ENCODE assay signal across 1 cellular context in the genomic region with DNA sequence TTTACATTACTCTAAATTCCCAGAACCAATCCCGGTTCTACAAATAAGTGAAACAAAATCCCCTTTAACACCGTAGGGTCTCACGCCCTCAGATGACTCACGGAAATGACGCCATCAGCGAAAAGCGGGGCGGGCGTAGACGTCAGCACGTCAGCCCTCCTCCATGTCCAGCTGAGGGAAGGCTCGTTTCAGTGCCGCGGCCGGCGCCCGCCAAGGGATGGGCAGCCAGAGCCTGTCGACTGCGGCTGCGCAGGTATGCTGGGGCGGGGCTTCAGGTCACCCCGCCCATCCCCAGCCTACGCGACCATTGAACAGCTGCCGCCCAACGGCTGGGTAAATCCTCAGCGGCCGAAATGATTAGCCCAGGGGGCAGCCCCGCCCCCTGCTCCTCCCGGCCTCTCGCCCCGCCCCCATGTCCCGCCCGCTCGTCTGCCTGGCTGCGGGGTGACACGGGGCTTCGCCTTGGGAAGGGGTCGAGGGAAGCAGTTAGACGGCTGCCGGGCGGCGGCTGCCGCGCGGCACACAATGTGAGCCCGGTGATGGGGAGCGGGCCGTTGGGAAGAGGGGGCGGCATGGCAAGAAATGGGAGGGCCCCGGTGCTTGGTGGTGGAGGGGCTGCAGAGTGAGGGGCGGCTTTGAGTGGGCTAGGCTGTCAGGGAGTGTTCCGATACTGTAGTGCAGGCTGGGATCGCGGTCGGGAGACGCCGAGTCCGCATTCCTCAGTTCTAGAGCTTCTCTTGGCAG.
TF ChIP-seq lines count a peak whose summit lies in the region.

A gene (plus strand): TSS at position 420 of the 744 bp plus-strand sequence. CDS start 1,510 bp downstream, outside the sequence.

TF ChIP-seq in GM12878, 131 proteins besides CTCF, POLR2A, EP300 and RAD21 (continued from another document and continues in another):
- TF ChIP-seq LARP7 (IDR thresholded peaks at IDR 0.05) (no peak; the same call in 1 of the 2 replicates), GABPA (IDR thresholded peaks at IDR 0.05; ENCODE audit: low read depth) (peak; percentile 69; the same call in 1 of the 2 replicates), FOXM1 (IDR thresholded peaks at IDR 0.05; ENCODE audit: low read depth, low read length) (no peak), EED (IDR thresholded peaks at IDR 0.05; ENCODE audit: low read depth) (no peak), SP1 (IDR thresholded peaks at IDR 0.05; ENCODE audit: low read depth, low read length) (peak; percentile 70), MEF2A (IDR thresholded peaks at IDR 0.05; ENCODE audit: insufficient read depth, low read depth, low read length) (no peak), NR2F1 (conservative IDR thresholded peaks at IDR 0.05) (no peak), SMC3 (IDR thresholded peaks at IDR 0.05; ENCODE audit: borderline replicate concordance, low read length) (no peak), ZNF217 (IDR thresholded peaks at IDR 0.05) (no peak), CREM (IDR thresholded peaks at IDR 0.05; ENCODE audit: low read depth) (peak; percentile 97), POLR2AphosphoS5 (IDR thresholded peaks at IDR 0.05; ENCODE audit: low read length) (no peak; the same call in 1 of the 2 replicates), JUNB (IDR thresholded peaks at IDR 0.05) (0 out of 2 replicates have a peak, but pooled peaks have one; percentile 15), PAX5 (IDR thresholded peaks at IDR 0.05; ENCODE audit: borderline replicate concordance, low read depth, low read length) (no peak), FOXK2 (IDR thresholded peaks at IDR 0.05) (no peak), SMAD5 (IDR thresholded peaks at IDR 0.05; ENCODE audit: low read depth) (no peak), CEBPB (IDR thresholded peaks at IDR 0.05; ENCODE audit: borderline replicate concordance in 1 of 2, low read depth in 2 of 2, low read length in 2 of 2) (no peak), CBX5 (IDR thresholded peaks at IDR 0.05; ENCODE audit: low read depth) (no peak), RAD51 (IDR thresholded peaks at IDR 0.05) (0 out of 2 replicates have a peak, but pooled peaks have one; percentile 62), NBN (IDR thresholded peaks at IDR 0.05) (0 out of 2 replicates have a peak, but pooled peaks have one; percentile 24), RUNX3 (IDR thresholded peaks at IDR 0.05; ENCODE audit: low read length) (no peak), ZNF274 (IDR thresholded peaks at IDR 0.05; ENCODE audit: insufficient read depth, insufficient read length) (no peak), YBX1 (IDR thresholded peaks at IDR 0.05) (no peak), NFIC (IDR thresholded peaks at IDR 0.05; ENCODE audit: low read depth, low read length) (no peak), DPF2 (IDR thresholded peaks at IDR 0.05) (peak; percentile 41; the same call in 1 of the 2 replicates), NRF1 (conservative IDR thresholded peaks at IDR 0.05; ENCODE audit: low read depth, low read length) (peak; percentile 83), SPI1 (IDR thresholded peaks at IDR 0.05; ENCODE audit: borderline replicate concordance, insufficient read depth, low read depth, low read length) (no peak)
- TF ChIP-seq, protein P1, sequence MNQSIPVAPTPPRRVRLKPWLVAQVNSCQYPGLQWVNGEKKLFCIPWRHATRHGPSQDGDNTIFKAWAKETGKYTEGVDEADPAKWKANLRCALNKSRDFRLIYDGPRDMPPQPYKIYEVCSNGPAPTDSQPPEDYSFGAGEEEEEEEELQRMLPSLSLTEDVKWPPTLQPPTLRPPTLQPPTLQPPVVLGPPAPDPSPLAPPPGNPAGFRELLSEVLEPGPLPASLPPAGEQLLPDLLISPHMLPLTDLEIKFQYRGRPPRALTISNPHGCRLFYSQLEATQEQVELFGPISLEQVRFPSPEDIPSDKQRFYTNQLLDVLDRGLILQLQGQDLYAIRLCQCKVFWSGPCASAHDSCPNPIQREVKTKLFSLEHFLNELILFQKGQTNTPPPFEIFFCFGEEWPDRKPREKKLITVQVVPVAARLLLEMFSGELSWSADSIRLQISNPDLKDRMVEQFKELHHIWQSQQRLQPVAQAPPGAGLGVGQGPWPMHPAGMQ (IDR thresholded peaks at IDR 0.05; ENCODE audit: borderline replicate concordance), result no peak
- TF ChIP-seq, protein P2, sequence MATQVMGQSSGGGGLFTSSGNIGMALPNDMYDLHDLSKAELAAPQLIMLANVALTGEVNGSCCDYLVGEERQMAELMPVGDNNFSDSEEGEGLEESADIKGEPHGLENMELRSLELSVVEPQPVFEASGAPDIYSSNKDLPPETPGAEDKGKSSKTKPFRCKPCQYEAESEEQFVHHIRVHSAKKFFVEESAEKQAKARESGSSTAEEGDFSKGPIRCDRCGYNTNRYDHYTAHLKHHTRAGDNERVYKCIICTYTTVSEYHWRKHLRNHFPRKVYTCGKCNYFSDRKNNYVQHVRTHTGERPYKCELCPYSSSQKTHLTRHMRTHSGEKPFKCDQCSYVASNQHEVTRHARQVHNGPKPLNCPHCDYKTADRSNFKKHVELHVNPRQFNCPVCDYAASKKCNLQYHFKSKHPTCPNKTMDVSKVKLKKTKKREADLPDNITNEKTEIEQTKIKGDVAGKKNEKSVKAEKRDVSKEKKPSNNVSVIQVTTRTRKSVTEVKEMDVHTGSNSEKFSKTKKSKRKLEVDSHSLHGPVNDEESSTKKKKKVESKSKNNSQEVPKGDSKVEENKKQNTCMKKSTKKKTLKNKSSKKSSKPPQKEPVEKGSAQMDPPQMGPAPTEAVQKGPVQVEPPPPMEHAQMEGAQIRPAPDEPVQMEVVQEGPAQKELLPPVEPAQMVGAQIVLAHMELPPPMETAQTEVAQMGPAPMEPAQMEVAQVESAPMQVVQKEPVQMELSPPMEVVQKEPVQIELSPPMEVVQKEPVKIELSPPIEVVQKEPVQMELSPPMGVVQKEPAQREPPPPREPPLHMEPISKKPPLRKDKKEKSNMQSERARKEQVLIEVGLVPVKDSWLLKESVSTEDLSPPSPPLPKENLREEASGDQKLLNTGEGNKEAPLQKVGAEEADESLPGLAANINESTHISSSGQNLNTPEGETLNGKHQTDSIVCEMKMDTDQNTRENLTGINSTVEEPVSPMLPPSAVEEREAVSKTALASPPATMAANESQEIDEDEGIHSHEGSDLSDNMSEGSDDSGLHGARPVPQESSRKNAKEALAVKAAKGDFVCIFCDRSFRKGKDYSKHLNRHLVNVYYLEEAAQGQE (IDR thresholded peaks at IDR 0.05; ENCODE audit: low read depth, low read length), result no peak
- TF ChIP-seq, protein P3, sequence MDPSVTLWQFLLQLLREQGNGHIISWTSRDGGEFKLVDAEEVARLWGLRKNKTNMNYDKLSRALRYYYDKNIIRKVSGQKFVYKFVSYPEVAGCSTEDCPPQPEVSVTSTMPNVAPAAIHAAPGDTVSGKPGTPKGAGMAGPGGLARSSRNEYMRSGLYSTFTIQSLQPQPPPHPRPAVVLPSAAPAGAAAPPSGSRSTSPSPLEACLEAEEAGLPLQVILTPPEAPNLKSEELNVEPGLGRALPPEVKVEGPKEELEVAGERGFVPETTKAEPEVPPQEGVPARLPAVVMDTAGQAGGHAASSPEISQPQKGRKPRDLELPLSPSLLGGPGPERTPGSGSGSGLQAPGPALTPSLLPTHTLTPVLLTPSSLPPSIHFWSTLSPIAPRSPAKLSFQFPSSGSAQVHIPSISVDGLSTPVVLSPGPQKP (IDR thresholded peaks at IDR 0.05; ENCODE audit: low read depth, low read length), result 0 out of 2 replicates have a peak, but pooled peaks have one; percentile 16
- TF ChIP-seq, protein P4, sequence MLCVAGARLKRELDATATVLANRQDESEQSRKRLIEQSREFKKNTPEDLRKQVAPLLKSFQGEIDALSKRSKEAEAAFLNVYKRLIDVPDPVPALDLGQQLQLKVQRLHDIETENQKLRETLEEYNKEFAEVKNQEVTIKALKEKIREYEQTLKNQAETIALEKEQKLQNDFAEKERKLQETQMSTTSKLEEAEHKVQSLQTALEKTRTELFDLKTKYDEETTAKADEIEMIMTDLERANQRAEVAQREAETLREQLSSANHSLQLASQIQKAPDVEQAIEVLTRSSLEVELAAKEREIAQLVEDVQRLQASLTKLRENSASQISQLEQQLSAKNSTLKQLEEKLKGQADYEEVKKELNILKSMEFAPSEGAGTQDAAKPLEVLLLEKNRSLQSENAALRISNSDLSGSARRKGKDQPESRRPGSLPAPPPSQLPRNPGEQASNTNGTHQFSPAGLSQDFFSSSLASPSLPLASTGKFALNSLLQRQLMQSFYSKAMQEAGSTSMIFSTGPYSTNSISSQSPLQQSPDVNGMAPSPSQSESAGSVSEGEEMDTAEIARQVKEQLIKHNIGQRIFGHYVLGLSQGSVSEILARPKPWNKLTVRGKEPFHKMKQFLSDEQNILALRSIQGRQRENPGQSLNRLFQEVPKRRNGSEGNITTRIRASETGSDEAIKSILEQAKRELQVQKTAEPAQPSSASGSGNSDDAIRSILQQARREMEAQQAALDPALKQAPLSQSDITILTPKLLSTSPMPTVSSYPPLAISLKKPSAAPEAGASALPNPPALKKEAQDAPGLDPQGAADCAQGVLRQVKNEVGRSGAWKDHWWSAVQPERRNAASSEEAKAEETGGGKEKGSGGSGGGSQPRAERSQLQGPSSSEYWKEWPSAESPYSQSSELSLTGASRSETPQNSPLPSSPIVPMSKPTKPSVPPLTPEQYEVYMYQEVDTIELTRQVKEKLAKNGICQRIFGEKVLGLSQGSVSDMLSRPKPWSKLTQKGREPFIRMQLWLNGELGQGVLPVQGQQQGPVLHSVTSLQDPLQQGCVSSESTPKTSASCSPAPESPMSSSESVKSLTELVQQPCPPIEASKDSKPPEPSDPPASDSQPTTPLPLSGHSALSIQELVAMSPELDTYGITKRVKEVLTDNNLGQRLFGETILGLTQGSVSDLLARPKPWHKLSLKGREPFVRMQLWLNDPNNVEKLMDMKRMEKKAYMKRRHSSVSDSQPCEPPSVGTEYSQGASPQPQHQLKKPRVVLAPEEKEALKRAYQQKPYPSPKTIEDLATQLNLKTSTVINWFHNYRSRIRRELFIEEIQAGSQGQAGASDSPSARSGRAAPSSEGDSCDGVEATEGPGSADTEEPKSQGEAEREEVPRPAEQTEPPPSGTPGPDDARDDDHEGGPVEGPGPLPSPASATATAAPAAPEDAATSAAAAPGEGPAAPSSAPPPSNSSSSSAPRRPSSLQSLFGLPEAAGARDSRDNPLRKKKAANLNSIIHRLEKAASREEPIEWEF (IDR thresholded peaks at IDR 0.05; ENCODE audit: insufficient replicate concordance, low read depth, low read length), result no peak
- TF ChIP-seq, protein P5, sequence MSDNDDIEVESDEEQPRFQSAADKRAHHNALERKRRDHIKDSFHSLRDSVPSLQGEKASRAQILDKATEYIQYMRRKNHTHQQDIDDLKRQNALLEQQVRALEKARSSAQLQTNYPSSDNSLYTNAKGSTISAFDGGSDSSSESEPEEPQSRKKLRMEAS (IDR thresholded peaks at IDR 0.05; ENCODE audit: low read depth, low read length), result 0 out of 2 replicates have a peak, but pooled peaks have one; percentile 36
- TF ChIP-seq, protein P6, sequence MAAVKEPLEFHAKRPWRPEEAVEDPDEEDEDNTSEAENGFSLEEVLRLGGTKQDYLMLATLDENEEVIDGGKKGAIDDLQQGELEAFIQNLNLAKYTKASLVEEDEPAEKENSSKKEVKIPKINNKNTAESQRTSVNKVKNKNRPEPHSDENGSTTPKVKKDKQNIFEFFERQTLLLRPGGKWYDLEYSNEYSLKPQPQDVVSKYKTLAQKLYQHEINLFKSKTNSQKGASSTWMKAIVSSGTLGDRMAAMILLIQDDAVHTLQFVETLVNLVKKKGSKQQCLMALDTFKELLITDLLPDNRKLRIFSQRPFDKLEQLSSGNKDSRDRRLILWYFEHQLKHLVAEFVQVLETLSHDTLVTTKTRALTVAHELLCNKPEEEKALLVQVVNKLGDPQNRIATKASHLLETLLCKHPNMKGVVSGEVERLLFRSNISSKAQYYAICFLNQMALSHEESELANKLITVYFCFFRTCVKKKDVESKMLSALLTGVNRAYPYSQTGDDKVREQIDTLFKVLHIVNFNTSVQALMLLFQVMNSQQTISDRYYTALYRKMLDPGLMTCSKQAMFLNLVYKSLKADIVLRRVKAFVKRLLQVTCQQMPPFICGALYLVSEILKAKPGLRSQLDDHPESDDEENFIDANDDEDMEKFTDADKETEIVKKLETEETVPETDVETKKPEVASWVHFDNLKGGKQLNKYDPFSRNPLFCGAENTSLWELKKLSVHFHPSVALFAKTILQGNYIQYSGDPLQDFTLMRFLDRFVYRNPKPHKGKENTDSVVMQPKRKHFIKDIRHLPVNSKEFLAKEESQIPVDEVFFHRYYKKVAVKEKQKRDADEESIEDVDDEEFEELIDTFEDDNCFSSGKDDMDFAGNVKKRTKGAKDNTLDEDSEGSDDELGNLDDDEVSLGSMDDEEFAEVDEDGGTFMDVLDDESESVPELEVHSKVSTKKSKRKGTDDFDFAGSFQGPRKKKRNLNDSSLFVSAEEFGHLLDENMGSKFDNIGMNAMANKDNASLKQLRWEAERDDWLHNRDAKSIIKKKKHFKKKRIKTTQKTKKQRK (IDR thresholded peaks at IDR 0.05; ENCODE audit: low read depth, low read length), result no peak
- TF ChIP-seq, protein P7, sequence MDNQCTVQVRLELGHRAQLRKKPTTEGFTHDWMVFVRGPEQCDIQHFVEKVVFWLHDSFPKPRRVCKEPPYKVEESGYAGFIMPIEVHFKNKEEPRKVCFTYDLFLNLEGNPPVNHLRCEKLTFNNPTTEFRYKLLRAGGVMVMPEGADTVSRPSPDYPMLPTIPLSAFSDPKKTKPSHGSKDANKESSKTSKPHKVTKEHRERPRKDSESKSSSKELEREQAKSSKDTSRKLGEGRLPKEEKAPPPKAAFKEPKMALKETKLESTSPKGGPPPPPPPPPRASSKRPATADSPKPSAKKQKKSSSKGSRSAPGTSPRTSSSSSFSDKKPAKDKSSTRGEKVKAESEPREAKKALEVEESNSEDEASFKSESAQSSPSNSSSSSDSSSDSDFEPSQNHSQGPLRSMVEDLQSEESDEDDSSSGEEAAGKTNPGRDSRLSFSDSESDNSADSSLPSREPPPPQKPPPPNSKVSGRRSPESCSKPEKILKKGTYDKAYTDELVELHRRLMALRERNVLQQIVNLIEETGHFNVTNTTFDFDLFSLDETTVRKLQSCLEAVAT (IDR thresholded peaks at IDR 0.05), result peak; percentile 43; the same call in 1 of the 2 replicates
- TF ChIP-seq, protein P8, sequence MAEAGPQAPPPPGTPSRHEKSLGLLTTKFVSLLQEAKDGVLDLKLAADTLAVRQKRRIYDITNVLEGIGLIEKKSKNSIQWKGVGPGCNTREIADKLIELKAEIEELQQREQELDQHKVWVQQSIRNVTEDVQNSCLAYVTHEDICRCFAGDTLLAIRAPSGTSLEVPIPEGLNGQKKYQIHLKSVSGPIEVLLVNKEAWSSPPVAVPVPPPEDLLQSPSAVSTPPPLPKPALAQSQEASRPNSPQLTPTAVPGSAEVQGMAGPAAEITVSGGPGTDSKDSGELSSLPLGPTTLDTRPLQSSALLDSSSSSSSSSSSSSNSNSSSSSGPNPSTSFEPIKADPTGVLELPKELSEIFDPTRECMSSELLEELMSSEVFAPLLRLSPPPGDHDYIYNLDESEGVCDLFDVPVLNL (IDR thresholded peaks at IDR 0.05; ENCODE audit: low read depth, low read length), result peak; percentile 65
- TF ChIP-seq, protein P9, sequence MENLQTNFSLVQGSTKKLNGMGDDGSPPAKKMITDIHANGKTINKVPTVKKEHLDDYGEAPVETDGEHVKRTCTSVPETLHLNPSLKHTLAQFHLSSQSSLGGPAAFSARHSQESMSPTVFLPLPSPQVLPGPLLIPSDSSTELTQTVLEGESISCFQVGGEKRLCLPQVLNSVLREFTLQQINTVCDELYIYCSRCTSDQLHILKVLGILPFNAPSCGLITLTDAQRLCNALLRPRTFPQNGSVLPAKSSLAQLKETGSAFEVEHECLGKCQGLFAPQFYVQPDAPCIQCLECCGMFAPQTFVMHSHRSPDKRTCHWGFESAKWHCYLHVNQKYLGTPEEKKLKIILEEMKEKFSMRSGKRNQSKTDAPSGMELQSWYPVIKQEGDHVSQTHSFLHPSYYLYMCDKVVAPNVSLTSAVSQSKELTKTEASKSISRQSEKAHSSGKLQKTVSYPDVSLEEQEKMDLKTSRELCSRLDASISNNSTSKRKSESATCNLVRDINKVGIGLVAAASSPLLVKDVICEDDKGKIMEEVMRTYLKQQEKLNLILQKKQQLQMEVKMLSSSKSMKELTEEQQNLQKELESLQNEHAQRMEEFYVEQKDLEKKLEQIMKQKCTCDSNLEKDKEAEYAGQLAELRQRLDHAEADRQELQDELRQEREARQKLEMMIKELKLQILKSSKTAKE (IDR thresholded peaks at IDR 0.05; ENCODE audit: low read depth, poor library complexity, severe bottlenecking), result no peak
